Comparison of ENCODE assay signal across 12 cellular contexts in genomic region chr11:69089258-69089657, GRCh38. TPM values are rescaled to one million over a fixed set of nuclear protein-coding genes. Genes with fewer than 3 reads are reported as not detected.
DNase-seq lines count a peak whose midpoint lies in the region; ATAC-seq, FAIRE-seq and TF ChIP-seq lines count a peak whose summit lies in the region.
"Had no signal": no experiment of that assay in that cellular context is flagged by ENCODE, and none has a peak within 500 bp of the region (broad histone marks: within the 10 kb centered on the region; RNA-seq: fewer than 3 reads in every experiment).

No MANE protein-coding gene starts in this region.

- H3K9me3 Mint-ChIP-seq in activated naive CD4-positive, alpha-beta T cell treated with anti-CD3 and anti-CD28 coated beads for 36 hours = no peaks in the 10 kb centered on the region
- peaks cover 4% of the 10 kb centered on the region for H3K9me3 Mint-ChIP-seq in glutamatergic neuron (ENCODE audit: unreplicated experiment)
- H3K9me3 Mint-ChIP-seq: IgD-negative memory B cell; memory B cell; stimulated activated naive CD8-positive, alpha-beta T cell treated with anti-CD3 and anti-CD28 coated beads, Interleukin-15, amount 100 ng/mL, for 72 hours had no signal

- intact Hi-C loops in psoas muscle (cut with DNase I) = loop anchor here in 1 of 2 donors (5.0 kb wide), 1 partner anchor 187 kb away; the partner anchor contains the start of genes IGHMBP2 and MRPL21
- intact Hi-C loops in activated naive CD4-positive, alpha-beta T cell treated with anti-CD3 and anti-CD28 coated beads for 36 hours (cut with micrococcal nuclease) = loop anchor here (5.0 kb wide), 1 partner anchor 457 kb away; no protein-coding TSS in a partner anchor

- peaks cover 6% of the 10 kb centered on the region for H3K4me1 ChIP-seq in psoas muscle

- TF ChIP-seq CTCF in psoas muscle (IDR thresholded peaks at IDR 0.05) (no peak), glutamatergic neuron (IDR thresholded peaks at IDR 0.05; ENCODE audit: partially characterized antibody, unreplicated experiment) (no peak)

- no peak overlapping the region for H3K4me3 ChIP-seq in psoas muscle

- CTCF ChIA-PET in activated naive CD4-positive, alpha-beta T cell treated with anti-CD3 and anti-CD28 coated beads for 36 hours (lab: Charles Lee) = no interaction called here

- no peaks in the 10 kb centered on the region for H3K27me3 ChIP-seq in psoas muscle (ENCODE audit: insufficient read depth in 3 of 3, low read length in 2 of 3)

- H3K9me3 ChIP-seq in psoas muscle = no peaks in the 10 kb centered on the region

- no peaks in the 10 kb centered on the region for H3K27me3 Mint-ChIP-seq in activated naive CD4-positive, alpha-beta T cell treated with anti-CD3 and anti-CD28 coated beads for 36 hours (ENCODE audit: low read depth)
- peaks cover 10% of the 10 kb centered on the region for H3K27me3 Mint-ChIP-seq in glutamatergic neuron (ENCODE audit: unreplicated experiment)
- H3K27me3 Mint-ChIP-seq: IgD-negative memory B cell; memory B cell; stimulated activated naive CD8-positive, alpha-beta T cell treated with anti-CD3 and anti-CD28 coated beads, Interleukin-15, amount 100 ng/mL, for 72 hours had no signal

- ATAC-seq in psoas muscle = peak; percentile 61 to 84 (median 76)

- FAIRE-seq in RCC 7860 (lab: Jason Lieb, UNC) = peak; percentile 70
- FAIRE-seq: TTC549 had no signal

- H3K4me3 Mint-ChIP-seq in activated naive CD4-positive, alpha-beta T cell treated with anti-CD3 and anti-CD28 coated beads for 36 hours = no peak overlapping the region
- no peak overlapping the region for H3K4me3 Mint-ChIP-seq in glutamatergic neuron (ENCODE audit: unreplicated experiment)
- H3K4me3 Mint-ChIP-seq: IgD-negative memory B cell; memory B cell; stimulated activated naive CD8-positive, alpha-beta T cell treated with anti-CD3 and anti-CD28 coated beads, Interleukin-15, amount 100 ng/mL, for 72 hours had no signal

- H3K4me1 Mint-ChIP-seq in activated naive CD4-positive, alpha-beta T cell treated with anti-CD3 and anti-CD28 coated beads for 36 hours (ENCODE audit: low read depth) = no peaks in the 10 kb centered on the region
- peaks cover 14% of the 10 kb centered on the region for H3K4me1 Mint-ChIP-seq in glutamatergic neuron (ENCODE audit: low read depth, unreplicated experiment)

- H3K27ac ChIP-seq in psoas muscle = no peak overlapping the region
- no peak overlapping the region for H3K27ac ChIP-seq in caudate nucleus (ENCODE audit: low read depth, low read length)

- DNase-seq in GOT3 (lab: John Stamatoyannopoulos, UW) (peak; percentile 17), RCC 7860 (ENCODE audit: low spot score) (peak; percentile 74), dermis blood vessel endothelial cell (peak; percentile 41), psoas muscle (peak; percentile 56 to 79), NCI-H2107 treated with DMSO at 0.1 percent for 48 hours (lab: John Stamatoyannopoulos, UW; ENCODE audit: unreplicated experiment) (no peak), caudate nucleus (lab: John Stamatoyannopoulos, UW) (no peak), glutamatergic neuron (no peak)
- no peak for DNase-seq in activated naive CD4-positive, alpha-beta T cell treated with anti-CD3 and anti-CD28 coated beads for 36 hours

- peaks cover 0 to 46% of the 10 kb centered on the region in 2 donors for H3K36me3 ChIP-seq in psoas muscle (ENCODE audit: insufficient read depth in 1 of 2, low read depth in 1 of 2)

- no peak overlapping the region for H3K27ac Mint-ChIP-seq in activated naive CD4-positive, alpha-beta T cell treated with anti-CD3 and anti-CD28 coated beads for 36 hours
- H3K27ac Mint-ChIP-seq in glutamatergic neuron (ENCODE audit: unreplicated experiment) = no peak overlapping the region
- H3K27ac Mint-ChIP-seq: memory B cell; stimulated activated naive CD8-positive, alpha-beta T cell treated with anti-CD3 and anti-CD28 coated beads, Interleukin-15, amount 100 ng/mL, for 72 hours had no signal

- peaks cover 2% of the 10 kb centered on the region for H3K36me3 Mint-ChIP-seq in activated naive CD4-positive, alpha-beta T cell treated with anti-CD3 and anti-CD28 coated beads for 36 hours (ENCODE audit: low read depth)
- H3K36me3 Mint-ChIP-seq in glutamatergic neuron (ENCODE audit: unreplicated experiment) = no peaks in the 10 kb centered on the region

- 43 to 56% (median 46%) methylated on average over 15 of the region's 15 CpGs for WGBS in psoas muscle, 3 donors

RNA-seq across cellular contexts. Expression of gene TPCN2, which starts 40.5 kb away (rescaled TPM):
- total RNA-seq in dermis blood vessel endothelial cell (13.8 and 14.3 TPM in 2 replicates), psoas muscle (1 to 10 TPM; 3.5 to 6.0 (median 3.9) TPM), glutamatergic neuron (ENCODE audit: unreplicated experiment) (17.2 TPM)
- polyA plus RNA-seq in psoas muscle = 1 to 10 TPM; 2.2 to 3.1 (median 3.1) TPM
- total RNA-seq in activated naive CD4-positive, alpha-beta T cell treated with anti-CD3 and anti-CD28 coated beads for 36 hours = 1 to 10 TPM; 7.0 to 8.0 TPM

Comparison
In these comparisons a context has a peak if more than half of its experiments do, and no peak if none do; other contexts are left out.
1. DNase-seq: peak in GOT3 (single experiment), RCC 7860 (single experiment), dermis blood vessel endothelial cell (single experiment) and psoas muscle (2 of 2); none in activated naive CD4-positive, alpha-beta T cell treated with anti-CD3 and anti-CD28 coated beads for 36 hours (single experiment), NCI-H2107 treated with DMSO at 0.1 percent for 48 hours (single experiment), caudate nucleus (0 of 61) and glutamatergic neuron (single experiment).